In genomic region chr5:103109277-103109676, GRCh38 we compare ENCODE assay signal across 1 cellular context.
TF ChIP-seq lines count a peak whose summit lies in the region.

No MANE protein-coding gene starts in this region.

TF ChIP-seq in WTC11, 78 proteins besides CTCF, POLR2A, EP300 and RAD21 (continued from another document):
- no peak for TF ChIP-seq STAT6 (CRISPR knock-in tag; conservative IDR thresholded peaks at IDR 0.05; ENCODE audit: low read depth)
- no peak for TF ChIP-seq CBFB (CRISPR knock-in tag; IDR thresholded peaks at IDR 0.05; ENCODE audit: low read depth)
- no peak for TF ChIP-seq TCF7 (CRISPR knock-in tag; IDR thresholded peaks at IDR 0.05; ENCODE audit: low read depth)
- TF ChIP-seq PREB (CRISPR knock-in tag; IDR thresholded peaks at IDR 0.05; ENCODE audit: borderline replicate concordance), result no peak
- no peak for TF ChIP-seq GTF2I (CRISPR knock-in tag; conservative IDR thresholded peaks at IDR 0.05)
- no peak for TF ChIP-seq GABPB1 (CRISPR knock-in tag; IDR thresholded peaks at IDR 0.05)
- no peak for TF ChIP-seq SOX15 (CRISPR knock-in tag; IDR thresholded peaks at IDR 0.05)
